Comparison of ENCODE assay signal across 19 cellular contexts in the genomic region with DNA sequence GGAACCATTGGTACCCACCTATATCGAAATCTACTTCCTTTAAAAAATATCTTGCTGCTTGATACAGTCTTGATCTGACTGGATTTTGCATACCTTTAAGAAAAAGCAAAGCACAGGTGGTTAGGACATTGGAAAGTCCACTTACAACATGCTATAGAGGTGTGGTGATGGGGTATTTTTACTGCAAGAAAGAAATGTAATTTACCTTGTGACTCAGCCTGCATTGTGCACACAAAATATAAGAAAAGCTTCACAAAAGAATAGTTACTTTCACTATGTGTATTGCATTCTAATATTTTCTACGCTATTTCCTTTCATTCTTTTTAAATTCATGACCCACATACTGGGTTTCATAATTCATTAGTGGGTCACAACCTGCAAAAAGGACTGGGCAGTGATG.
DNase-seq lines count a peak whose midpoint lies in the region; ATAC-seq, FAIRE-seq and TF ChIP-seq lines count a peak whose summit lies in the region.
"Had no signal": no experiment of that assay in that cellular context is flagged by ENCODE, and none has a peak within 500 bp of the region (broad histone marks: within the 10 kb centered on the region; RNA-seq: fewer than 3 reads in every experiment).

No MANE protein-coding gene starts in this region.

- no peak for TF ChIP-seq EP300 in A549 (IDR thresholded peaks at IDR 0.05)

- peaks cover 0 to 8% of the 10 kb centered on the region in 2 donors for H3K36me3 Mint-ChIP-seq in activated naive CD4-positive, alpha-beta T cell treated with anti-CD3 and anti-CD28 coated beads, Interleukin-2, amount 50 U/mL, for 72 hours
- H3K36me3 Mint-ChIP-seq in activated CD8-positive, alpha-beta T cell treated with anti-CD3 and anti-CD28 coated beads, Interleukin-2, amount 10 ng/mL, durations not matched to agents 7 days and 5 days (ENCODE audit: low read depth), result no peaks in the 10 kb centered on the region

- POLR2A ChIA-PET in A549 (lab: Yijun Ruan, JAX), result no interaction called here
- POLR2A ChIA-PET in activated CD8-positive, alpha-beta T cell treated with anti-CD3 and anti-CD28 coated beads, Interleukin-2, amount 10 ng/mL, durations not matched to agents 7 days and 5 days (lab: Charles Lee), result no interaction called here

- H3K36me3 ChIP-seq in bronchial epithelial cell (ENCODE audit: control insufficient read depth, insufficient read depth, low read length) (no peaks in the 10 kb centered on the region), osteoblast (ENCODE audit: insufficient read depth, low read length) (no peaks in the 10 kb centered on the region)

- H3K9me3 ChIP-seq in A549 (no peaks in the 10 kb centered on the region), osteoblast (ENCODE audit: low read depth, low read length) (no peaks in the 10 kb centered on the region)

- FAIRE-seq in A549 (lab: Jason Lieb, UNC), result no peak
- no peak for FAIRE-seq in bronchial epithelial cell (lab: Jason Lieb, UNC)
- FAIRE-seq: A204.1, G401.6, GM12891, GM19239, K562 had no signal

- TF ChIP-seq RAD21 in A549 (conservative IDR thresholded peaks at IDR 0.05 in 1 of 2, IDR thresholded peaks at IDR 0.05 in 1 of 2), result no peak

- H3K4me3 ChIP-seq in A549 (no peak overlapping the region), bronchial epithelial cell (ENCODE audit: low read depth, low read length) (no peak overlapping the region), osteoblast (ENCODE audit: insufficient read depth, low read length) (no peak overlapping the region)
- H3K4me3 ChIP-seq: K562 had no signal

- DNase-seq in A549 (ENCODE audit: low read depth in 1 of 2, low spot score in 1 of 2) (no peak), bronchial epithelial cell (ENCODE audit: low read depth) (peak; percentile 13), osteoblast (ENCODE audit: insufficient read length, low spot score, missing footprints) (no peak), NCI-H1694 treated with DMSO at 0.1 percent for 48 hours (lab: John Stamatoyannopoulos, UW) (no peak)
- DNase-seq in activated naive CD4-positive, alpha-beta T cell treated with anti-CD3 and anti-CD28 coated beads, Interleukin-2, amount 50 U/mL, for 72 hours (ENCODE audit: low spot score in 2 of 2), result no peak
- no peak for DNase-seq in activated CD8-positive, alpha-beta T cell treated with anti-CD3 and anti-CD28 coated beads, Interleukin-2, amount 10 ng/mL, durations not matched to agents 7 days and 5 days
- DNase-seq: DND-41, H9, NCI-H2029, NCI-H2171, NCI-H446, SHP77 treated with DMSO at 0.1 percent for 48 hours had no signal

- no peak overlapping the region for H3K4me3 Mint-ChIP-seq in activated CD8-positive, alpha-beta T cell treated with anti-CD3 and anti-CD28 coated beads, Interleukin-2, amount 10 ng/mL, durations not matched to agents 7 days and 5 days
- H3K4me3 Mint-ChIP-seq: H9 had no signal

- H3K4me1 Mint-ChIP-seq in activated CD8-positive, alpha-beta T cell treated with anti-CD3 and anti-CD28 coated beads, Interleukin-2, amount 10 ng/mL, durations not matched to agents 7 days and 5 days (ENCODE audit: low read depth), result no peaks in the 10 kb centered on the region

- H3K27ac Mint-ChIP-seq in activated naive CD4-positive, alpha-beta T cell treated with anti-CD3 and anti-CD28 coated beads, Interleukin-2, amount 50 U/mL, for 72 hours, result no peak overlapping the region
- H3K27ac Mint-ChIP-seq in activated CD8-positive, alpha-beta T cell treated with anti-CD3 and anti-CD28 coated beads, Interleukin-2, amount 10 ng/mL, durations not matched to agents 7 days and 5 days, result no peak overlapping the region
- H3K27ac Mint-ChIP-seq: H9 had no signal

- no peak for TF ChIP-seq POLR2A in A549 (IDR thresholded peaks at IDR 0.05; ENCODE audit: low read length)

- 34% methylated on average over 2 of the region's 2 CpGs for WGBS in A549 (ENCODE audit: missing lambda C conversion rate)

- peak overlapping the region; percentile 57 for H3K4me2 ChIP-seq in A549
- peak overlapping the region; percentile 39 for H3K4me2 ChIP-seq in osteoblast (ENCODE audit: insufficient read depth, low read length)

- no peaks in the 10 kb centered on the region for H3K9me3 Mint-ChIP-seq in activated naive CD4-positive, alpha-beta T cell treated with anti-CD3 and anti-CD28 coated beads, Interleukin-2, amount 50 U/mL, for 72 hours
- H3K9me3 Mint-ChIP-seq in activated CD8-positive, alpha-beta T cell treated with anti-CD3 and anti-CD28 coated beads, Interleukin-2, amount 10 ng/mL, durations not matched to agents 7 days and 5 days (ENCODE audit: insufficient read depth), result no peaks in the 10 kb centered on the region
- H3K9me3 Mint-ChIP-seq: H9 had no signal

- no peak for TF ChIP-seq CTCF in A549 (IDR thresholded peaks at IDR 0.05)
- TF ChIP-seq CTCF in bronchial epithelial cell (IDR thresholded peaks at IDR 0.05; ENCODE audit: insufficient read depth, low read length, severe bottlenecking), result no peak
- no peak for TF ChIP-seq CTCF in osteoblast (IDR thresholded peaks at IDR 0.05; ENCODE audit: extremely low read depth, low read depth, low read length)

- H3K27me3 ChIP-seq in bronchial epithelial cell (ENCODE audit: control insufficient read depth, insufficient read depth, low read length) (no peaks in the 10 kb centered on the region), osteoblast (ENCODE audit: insufficient read depth, low read length) (no peaks in the 10 kb centered on the region)

- H3K79me2 ChIP-seq in osteoblast (ENCODE audit: insufficient read depth, low read length), result no peaks in the 10 kb centered on the region

- H4K20me1 ChIP-seq in osteoblast (ENCODE audit: insufficient read depth, low read length), result no peaks in the 10 kb centered on the region

- CTCF ChIA-PET in A549 (lab: Yijun Ruan, JAX), result no interaction called here
- CTCF ChIA-PET in activated CD8-positive, alpha-beta T cell treated with anti-CD3 and anti-CD28 coated beads, Interleukin-2, amount 10 ng/mL, durations not matched to agents 7 days and 5 days (lab: Charles Lee), result no interaction called here

- H3K27me3 Mint-ChIP-seq in activated CD8-positive, alpha-beta T cell treated with anti-CD3 and anti-CD28 coated beads, Interleukin-2, amount 10 ng/mL, durations not matched to agents 7 days and 5 days (ENCODE audit: low read depth), result no peaks in the 10 kb centered on the region

- H2AFZ ChIP-seq in osteoblast (ENCODE audit: low read length), result no peak overlapping the region

- ATAC-seq in A549 (no peak), HG02759 (IDR thresholded peaks at IDR 0.05; ENCODE audit: unreplicated experiment) (peak; percentile 31), HG03565 (IDR thresholded peaks at IDR 0.05; ENCODE audit: unreplicated experiment) (no peak)
- ATAC-seq in activated naive CD4-positive, alpha-beta T cell treated with anti-CD3 and anti-CD28 coated beads, Interleukin-2, amount 50 U/mL, for 72 hours, result no peak
- no peak for ATAC-seq in activated CD8-positive, alpha-beta T cell treated with anti-CD3 and anti-CD28 coated beads, Interleukin-2, amount 10 ng/mL, durations not matched to agents 7 days and 5 days
- ATAC-seq: K562 had no signal

- H3K4me1 ChIP-seq in A549 (peaks cover 18% of the 10 kb centered on the region), osteoblast (ENCODE audit: insufficient read depth, low read length) (no peaks in the 10 kb centered on the region)

- peak overlapping the region in 1 of 2 experiments; percentile 25; a peak in 1 of 6 replicates for H3K27ac ChIP-seq in A549
- H3K27ac ChIP-seq in osteoblast (ENCODE audit: low read depth, low read length), result no peak overlapping the region

TF ChIP-seq in A549, 52 proteins besides CTCF, POLR2A, EP300 and RAD21 (continues in another document):
- TF ChIP-seq, protein P1, sequence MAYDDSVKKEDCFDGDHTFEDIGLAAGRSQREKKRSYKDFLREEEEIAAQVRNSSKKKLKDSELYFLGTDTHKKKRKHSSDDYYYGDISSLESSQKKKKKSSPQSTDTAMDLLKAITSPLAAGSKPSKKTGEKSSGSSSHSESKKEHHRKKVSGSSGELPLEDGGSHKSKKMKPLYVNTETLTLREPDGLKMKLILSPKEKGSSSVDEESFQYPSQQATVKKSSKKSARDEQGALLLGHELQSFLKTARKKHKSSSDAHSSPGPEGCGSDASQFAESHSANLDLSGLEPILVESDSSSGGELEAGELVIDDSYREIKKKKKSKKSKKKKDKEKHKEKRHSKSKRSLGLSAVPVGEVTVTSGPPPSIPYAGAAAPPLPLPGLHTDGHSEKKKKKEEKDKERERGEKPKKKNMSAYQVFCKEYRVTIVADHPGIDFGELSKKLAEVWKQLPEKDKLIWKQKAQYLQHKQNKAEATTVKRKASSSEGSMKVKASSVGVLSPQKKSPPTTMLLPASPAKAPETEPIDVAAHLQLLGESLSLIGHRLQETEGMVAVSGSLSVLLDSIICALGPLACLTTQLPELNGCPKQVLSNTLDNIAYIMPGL (CRISPR knock-in tag; IDR thresholded peaks at IDR 0.05; ENCODE audit: borderline replicate concordance), result no peak
- no peak for TF ChIP-seq HOXB5 (CRISPR knock-in tag; IDR thresholded peaks at IDR 0.05)
- no peak for TF ChIP-seq MAFK (IDR thresholded peaks at IDR 0.05; ENCODE audit: partially characterized antibody)
- TF ChIP-seq, protein P2, sequence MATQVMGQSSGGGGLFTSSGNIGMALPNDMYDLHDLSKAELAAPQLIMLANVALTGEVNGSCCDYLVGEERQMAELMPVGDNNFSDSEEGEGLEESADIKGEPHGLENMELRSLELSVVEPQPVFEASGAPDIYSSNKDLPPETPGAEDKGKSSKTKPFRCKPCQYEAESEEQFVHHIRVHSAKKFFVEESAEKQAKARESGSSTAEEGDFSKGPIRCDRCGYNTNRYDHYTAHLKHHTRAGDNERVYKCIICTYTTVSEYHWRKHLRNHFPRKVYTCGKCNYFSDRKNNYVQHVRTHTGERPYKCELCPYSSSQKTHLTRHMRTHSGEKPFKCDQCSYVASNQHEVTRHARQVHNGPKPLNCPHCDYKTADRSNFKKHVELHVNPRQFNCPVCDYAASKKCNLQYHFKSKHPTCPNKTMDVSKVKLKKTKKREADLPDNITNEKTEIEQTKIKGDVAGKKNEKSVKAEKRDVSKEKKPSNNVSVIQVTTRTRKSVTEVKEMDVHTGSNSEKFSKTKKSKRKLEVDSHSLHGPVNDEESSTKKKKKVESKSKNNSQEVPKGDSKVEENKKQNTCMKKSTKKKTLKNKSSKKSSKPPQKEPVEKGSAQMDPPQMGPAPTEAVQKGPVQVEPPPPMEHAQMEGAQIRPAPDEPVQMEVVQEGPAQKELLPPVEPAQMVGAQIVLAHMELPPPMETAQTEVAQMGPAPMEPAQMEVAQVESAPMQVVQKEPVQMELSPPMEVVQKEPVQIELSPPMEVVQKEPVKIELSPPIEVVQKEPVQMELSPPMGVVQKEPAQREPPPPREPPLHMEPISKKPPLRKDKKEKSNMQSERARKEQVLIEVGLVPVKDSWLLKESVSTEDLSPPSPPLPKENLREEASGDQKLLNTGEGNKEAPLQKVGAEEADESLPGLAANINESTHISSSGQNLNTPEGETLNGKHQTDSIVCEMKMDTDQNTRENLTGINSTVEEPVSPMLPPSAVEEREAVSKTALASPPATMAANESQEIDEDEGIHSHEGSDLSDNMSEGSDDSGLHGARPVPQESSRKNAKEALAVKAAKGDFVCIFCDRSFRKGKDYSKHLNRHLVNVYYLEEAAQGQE (IDR thresholded peaks at IDR 0.05), result no peak
- no peak for TF ChIP-seq ZFP36 (IDR thresholded peaks at IDR 0.05; ENCODE audit: borderline replicate concordance, partially characterized antibody)
- TF ChIP-seq KDM1A (IDR thresholded peaks at IDR 0.05; ENCODE audit: low read depth), result no peak
- TF ChIP-seq SMC3 (IDR thresholded peaks at IDR 0.05), result no peak
- no peak for TF ChIP-seq RARB (CRISPR knock-in tag; IDR thresholded peaks at IDR 0.05)
